12 cellular contexts compared by ENCODE assay signal in genomic region chr17:57600092-57600491, GRCh38.
DNase-seq lines count a peak whose midpoint lies in the region; ATAC-seq and TF ChIP-seq lines count a peak whose summit lies in the region.
"Had no signal": no experiment of that assay in that cellular context is flagged by ENCODE, and none has a peak within 500 bp of the region (broad histone marks: within the 10 kb centered on the region; RNA-seq: fewer than 3 reads in every experiment).

No MANE protein-coding gene starts in this region.

- DNase-seq in CD8-positive, alpha-beta T cell, result peak in 6 of 7 experiments; percentile 7 to 65 (median 40)
- DNase-seq in MM.1S, result peak; percentile 31
- DNase-seq in naive thymus-derived CD8-positive, alpha-beta T cell, result peak in 5 of 10 donors; percentile 22 to 68 (median 44)
- no peak for DNase-seq in prostate gland (ENCODE audit: low spot score)
- DNase-seq: NCI-H82, substantia nigra, T-helper 9 cell had no signal

- peaks cover 81% of the 10 kb centered on the region for H3K4me1 Mint-ChIP-seq in CD8-positive, alpha-beta T cell (ENCODE audit: low read depth)
- H3K4me1 Mint-ChIP-seq in activated T-helper 17 cell treated with anti-CD3 and anti-CD28 coated beads, Interleukin-2, amount 50 U/mL, for 72 hours, result peaks cover 45% of the 10 kb centered on the region
- H3K4me1 Mint-ChIP-seq in naive thymus-derived CD8-positive, alpha-beta T cell, result peaks cover 49 to 86% (median 77%) of the 10 kb centered on the region in 4 donors

- H2AFZ ChIP-seq in MM.1S (ENCODE audit: low read length), result no peak overlapping the region

- H3K27ac ChIP-seq in CD8-positive, alpha-beta T cell (ENCODE audit: low read depth, low read length), result peak overlapping the region; percentile 44
- H3K27ac ChIP-seq in MM.1S (ENCODE audit: low read length), result peak overlapping the region; percentile 19; the same call in 1 of the 2 replicates
- no peak overlapping the region for H3K27ac ChIP-seq in prostate gland

- peak; percentile 48 for ATAC-seq in CD8-positive, alpha-beta T cell
- ATAC-seq in activated T-helper 17 cell treated with anti-CD3 and anti-CD28 coated beads, Interleukin-2, amount 50 U/mL, for 72 hours (replicated peaks), result peak; percentile 64
- peak; percentile 43 to 45 for ATAC-seq in naive thymus-derived CD8-positive, alpha-beta T cell
- ATAC-seq in HG02571 (IDR thresholded peaks at IDR 0.05; ENCODE audit: unreplicated experiment) (no peak), GM21786 (IDR thresholded peaks at IDR 0.05; ENCODE audit: unreplicated experiment) (no peak), GM21423 (IDR thresholded peaks at IDR 0.05; ENCODE audit: unreplicated experiment) (no peak)

- peaks cover 75% of the 10 kb centered on the region for H3K4me1 ChIP-seq in CD8-positive, alpha-beta T cell (ENCODE audit: insufficient read depth, low read length)
- H3K4me1 ChIP-seq in MM.1S (ENCODE audit: low read length) (peaks cover 45% of the 10 kb centered on the region), prostate gland (replicated peaks) (peaks cover 3% of the 10 kb centered on the region)

- TF ChIP-seq CTCF in CD8-positive, alpha-beta T cell (IDR thresholded peaks at IDR 0.05), result no peak
- TF ChIP-seq CTCF in MM.1S (IDR thresholded peaks at IDR 0.05; ENCODE audit: low read length) (no peak), prostate gland (IDR thresholded peaks at IDR 0.05) (no peak)

- H3F3A ChIP-seq in MM.1S (ENCODE audit: insufficient read depth, low read length), result peaks cover 20% of the 10 kb centered on the region

- CTCF ChIA-PET in CD8-positive, alpha-beta T cell (lab: Charles Lee), result interaction anchor here (0.9 to 6.2 kb wide), 6 partner anchors 13 to 356 kb away, joined by 3 to 119 read pairs (median 26); partner anchors contain the start of gene CCDC182

- no peaks in the 10 kb centered on the region for H3K27me3 ChIP-seq in CD8-positive, alpha-beta T cell (ENCODE audit: insufficient read depth, low read length)
- H3K27me3 ChIP-seq in MM.1S (replicated peaks; ENCODE audit: insufficient read depth, low read length) (no peaks in the 10 kb centered on the region), prostate gland (replicated peaks; ENCODE audit: insufficient read depth) (no peaks in the 10 kb centered on the region)

- no peaks in the 10 kb centered on the region for H3K9me2 ChIP-seq in MM.1S (replicated peaks; ENCODE audit: insufficient read depth, low read length)

- WGBS in prostate gland, result 95% methylated on average over 1 of the region's 1 CpG

- POLR2A ChIA-PET in CD8-positive, alpha-beta T cell (lab: Charles Lee), result interaction anchor here (1.7 to 2.6 kb wide), 2 partner anchors 62 to 72 kb away, joined by 3 to 16 read pairs; no protein-coding TSS in a partner anchor
- POLR2A ChIA-PET in naive thymus-derived CD8-positive, alpha-beta T cell (lab: Charles Lee), result interaction anchor here (1.3 to 5.0 kb wide), 3 partner anchors 12 to 72 kb away, joined by 6 to 34 read pairs (median 14); no protein-coding TSS in a partner anchor

- intact Hi-C loops in CD8-positive, alpha-beta T cell (cut with DNase I, micrococcal nuclease), result loop anchor here (5.0 kb wide), 1 partner anchor 343 kb away; the partner anchor contains the start of gene MSI2 (in 2 of the 2)
- intact Hi-C loops in prostate gland (cut with DNase I), result loop anchor here (10.0 kb wide), 1 partner anchor 235 kb away; no protein-coding TSS in a partner anchor

- no peak overlapping the region for H3K4me2 ChIP-seq in MM.1S (ENCODE audit: low read depth, low read length)

- H4K20me1 ChIP-seq in MM.1S (ENCODE audit: insufficient read depth, low read length), result no peaks in the 10 kb centered on the region

- peak overlapping the region; percentile 18 for H3K4me3 ChIP-seq in CD8-positive, alpha-beta T cell (ENCODE audit: low read depth, low read length)
- no peak overlapping the region for H3K4me3 ChIP-seq in MM.1S (ENCODE audit: low read length)
- no peak overlapping the region for H3K4me3 ChIP-seq in prostate gland
- H3K4me3 ChIP-seq: lung had no signal

- no peaks in the 10 kb centered on the region for H3K27me3 Mint-ChIP-seq in CD8-positive, alpha-beta T cell (ENCODE audit: low read depth)
- H3K27me3 Mint-ChIP-seq in activated T-helper 17 cell treated with anti-CD3 and anti-CD28 coated beads, Interleukin-2, amount 50 U/mL, for 72 hours, result no peaks in the 10 kb centered on the region
- H3K27me3 Mint-ChIP-seq in naive thymus-derived CD8-positive, alpha-beta T cell, result no peaks in the 10 kb centered on the region

- no peak for TF ChIP-seq POLR2A in prostate gland (IDR thresholded peaks at IDR 0.05)

- no peaks in the 10 kb centered on the region for H3K9me3 ChIP-seq in CD8-positive, alpha-beta T cell (ENCODE audit: low read length)
- no peaks in the 10 kb centered on the region for H3K9me3 ChIP-seq in MM.1S (replicated peaks; ENCODE audit: insufficient read depth, low read length)
- no peaks in the 10 kb centered on the region for H3K9me3 ChIP-seq in prostate gland

- H3K36me3 Mint-ChIP-seq in CD8-positive, alpha-beta T cell, result peaks cover 10% of the 10 kb centered on the region
- peaks cover 18% of the 10 kb centered on the region for H3K36me3 Mint-ChIP-seq in activated T-helper 17 cell treated with anti-CD3 and anti-CD28 coated beads, Interleukin-2, amount 50 U/mL, for 72 hours (ENCODE audit: low read depth)
- H3K36me3 Mint-ChIP-seq in naive thymus-derived CD8-positive, alpha-beta T cell, result peaks cover 3 to 6% (median 4%) of the 10 kb centered on the region in 3 donors

- H3K27ac Mint-ChIP-seq in CD8-positive, alpha-beta T cell, result peak overlapping the region; percentile 92
- peak overlapping the region; percentile 92 for H3K27ac Mint-ChIP-seq in activated T-helper 17 cell treated with anti-CD3 and anti-CD28 coated beads, Interleukin-2, amount 50 U/mL, for 72 hours
- H3K27ac Mint-ChIP-seq in naive thymus-derived CD8-positive, alpha-beta T cell, result peak overlapping the region; percentile 88 to 100 (median 95)

- H3K9ac ChIP-seq in MM.1S (ENCODE audit: low read length), result no peak overlapping the region

- no peaks in the 10 kb centered on the region for H3K79me2 ChIP-seq in MM.1S (ENCODE audit: low read length)

- H3K36me3 ChIP-seq in CD8-positive, alpha-beta T cell (ENCODE audit: insufficient read depth, low read length), result no peaks in the 10 kb centered on the region
- no peaks in the 10 kb centered on the region for H3K36me3 ChIP-seq in MM.1S (replicated peaks; ENCODE audit: insufficient read depth, low read length)
- H3K36me3 ChIP-seq in prostate gland, result no peaks in the 10 kb centered on the region

- peak overlapping the region; percentile 57 for H3K4me3 Mint-ChIP-seq in CD8-positive, alpha-beta T cell
- peak overlapping the region; percentile 69 for H3K4me3 Mint-ChIP-seq in activated T-helper 17 cell treated with anti-CD3 and anti-CD28 coated beads, Interleukin-2, amount 50 U/mL, for 72 hours
- peak overlapping the region; percentile 24 to 81 (median 70) for H3K4me3 Mint-ChIP-seq in naive thymus-derived CD8-positive, alpha-beta T cell

- no peaks in the 10 kb centered on the region for H3K9me3 Mint-ChIP-seq in CD8-positive, alpha-beta T cell
- no peaks in the 10 kb centered on the region for H3K9me3 Mint-ChIP-seq in activated T-helper 17 cell treated with anti-CD3 and anti-CD28 coated beads, Interleukin-2, amount 50 U/mL, for 72 hours
- H3K9me3 Mint-ChIP-seq in naive thymus-derived CD8-positive, alpha-beta T cell, result peaks cover 0 to 10% (median 0%) of the 10 kb centered on the region in 9 donors

Comparison
In these comparisons a context has a peak if more than half of its experiments do, and no peak if none do; other contexts are left out.
1. ATAC-seq: peak in CD8-positive, alpha-beta T cell (single experiment), activated T-helper 17 cell treated with anti-CD3 and anti-CD28 coated beads, Interleukin-2, amount 50 U/mL, for 72 hours (single experiment) and naive thymus-derived CD8-positive, alpha-beta T cell (2 of 2); none in HG02571 (single experiment), GM21786 (single experiment) and GM21423 (single experiment).
2. H3K27ac ChIP-seq: peak in CD8-positive, alpha-beta T cell (single experiment) and MM.1S (single experiment); none in prostate gland (0 of 2).
3. Peak in every context shown above with its lines, with median percentiles within 50 percentile points of each other: H3K27ac Mint-ChIP-seq and H3K4me3 Mint-ChIP-seq.